ENCODE assay signal across 1 cellular context in genomic region chr1:205587576-205587975, GRCh38.
TF ChIP-seq lines count a peak whose summit lies in the region.

No MANE protein-coding gene starts in this region.

TF ChIP-seq in IMR-90, 13 proteins besides CTCF, POLR2A, EP300 and RAD21 (continued from another document):
- TF ChIP-seq, protein P1, sequence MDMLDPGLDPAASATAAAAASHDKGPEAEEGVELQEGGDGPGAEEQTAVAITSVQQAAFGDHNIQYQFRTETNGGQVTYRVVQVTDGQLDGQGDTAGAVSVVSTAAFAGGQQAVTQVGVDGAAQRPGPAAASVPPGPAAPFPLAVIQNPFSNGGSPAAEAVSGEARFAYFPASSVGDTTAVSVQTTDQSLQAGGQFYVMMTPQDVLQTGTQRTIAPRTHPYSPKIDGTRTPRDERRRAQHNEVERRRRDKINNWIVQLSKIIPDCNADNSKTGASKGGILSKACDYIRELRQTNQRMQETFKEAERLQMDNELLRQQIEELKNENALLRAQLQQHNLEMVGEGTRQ (IDR thresholded peaks at IDR 0.05; ENCODE audit: low read depth, low read length), result no peak
- no peak for TF ChIP-seq RCOR1 (IDR thresholded peaks at IDR 0.05; ENCODE audit: insufficient replicate concordance, low read length)
- no peak for TF ChIP-seq MAZ (IDR thresholded peaks at IDR 0.05; ENCODE audit: borderline replicate concordance, low read depth, low read length)
- TF ChIP-seq CEBPB (IDR thresholded peaks at IDR 0.05; ENCODE audit: low read depth, low read length), result no peak
- no peak for TF ChIP-seq BHLHE40 (IDR thresholded peaks at IDR 0.05; ENCODE audit: low read depth, low read length)
- TF ChIP-seq ELK1 (IDR thresholded peaks at IDR 0.05; ENCODE audit: borderline replicate concordance, low read depth, low read length), result no peak
